In the genomic region with DNA sequence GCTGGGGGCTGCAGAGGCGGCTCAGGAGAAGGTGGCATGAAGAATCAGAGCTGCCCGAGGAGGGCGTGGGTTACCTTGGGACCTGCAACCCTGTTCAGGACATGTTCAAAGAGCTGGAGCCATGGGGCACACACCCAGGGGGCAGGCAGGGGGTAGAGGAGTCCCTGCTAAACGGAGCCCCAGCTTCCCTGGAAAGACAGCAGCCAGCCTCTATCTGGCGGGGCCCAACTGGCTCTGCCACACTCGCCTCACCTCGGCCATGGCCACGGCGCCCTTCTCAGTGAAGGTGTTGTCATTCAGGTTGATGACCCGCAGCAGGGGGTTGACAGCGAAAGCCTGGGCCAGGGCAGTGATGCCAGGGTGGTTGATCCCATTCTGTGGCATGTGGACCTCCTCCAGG, we compare ENCODE assay signal across 1 cellular context.
TF ChIP-seq lines count a peak whose summit lies in the region.

No MANE protein-coding gene starts in this region.

TF ChIP-seq in IMR-90, 13 proteins besides CTCF, POLR2A, EP300 and RAD21:
- TF ChIP-seq MXI1 (IDR thresholded peaks at IDR 0.05; ENCODE audit: borderline replicate concordance, low read depth, low read length), result no peak
- no peak for TF ChIP-seq NFE2L2 (IDR thresholded peaks at IDR 0.05; ENCODE audit: low read depth, low read length)
- TF ChIP-seq USF2 (IDR thresholded peaks at IDR 0.05; ENCODE audit: low read depth, low read length), result no peak
- no peak for TF ChIP-seq MAZ (IDR thresholded peaks at IDR 0.05; ENCODE audit: borderline replicate concordance, low read depth, low read length)
- TF ChIP-seq RFX5 (IDR thresholded peaks at IDR 0.05; ENCODE audit: low read depth, low read length), result no peak
- TF ChIP-seq BHLHE40 (IDR thresholded peaks at IDR 0.05; ENCODE audit: low read depth, low read length), result no peak
- TF ChIP-seq CEBPB (IDR thresholded peaks at IDR 0.05; ENCODE audit: low read depth, low read length), result no peak
- TF ChIP-seq SMC3 (IDR thresholded peaks at IDR 0.05; ENCODE audit: low read depth, low read length), result no peak
- no peak for TF ChIP-seq FOS (IDR thresholded peaks at IDR 0.05; ENCODE audit: low read depth, low read length)
- no peak for TF ChIP-seq RCOR1 (IDR thresholded peaks at IDR 0.05; ENCODE audit: insufficient replicate concordance, low read length)
- no peak for TF ChIP-seq CHD1 (IDR thresholded peaks at IDR 0.05; ENCODE audit: low read depth, low read length)
- TF ChIP-seq MAFK (IDR thresholded peaks at IDR 0.05; ENCODE audit: low read depth, low read length), result no peak
- no peak for TF ChIP-seq ELK1 (IDR thresholded peaks at IDR 0.05; ENCODE audit: borderline replicate concordance, low read depth, low read length)
